Comparison of ENCODE assay signal across 1 cellular context in genomic region chr19:869245-870177, GRCh38.
TF ChIP-seq lines count a peak whose summit lies in the region.

No MANE protein-coding gene starts in this region.

TF ChIP-seq in A549, 52 proteins besides CTCF, POLR2A, EP300 and RAD21 (continued from another document):
- TF ChIP-seq, protein P1, sequence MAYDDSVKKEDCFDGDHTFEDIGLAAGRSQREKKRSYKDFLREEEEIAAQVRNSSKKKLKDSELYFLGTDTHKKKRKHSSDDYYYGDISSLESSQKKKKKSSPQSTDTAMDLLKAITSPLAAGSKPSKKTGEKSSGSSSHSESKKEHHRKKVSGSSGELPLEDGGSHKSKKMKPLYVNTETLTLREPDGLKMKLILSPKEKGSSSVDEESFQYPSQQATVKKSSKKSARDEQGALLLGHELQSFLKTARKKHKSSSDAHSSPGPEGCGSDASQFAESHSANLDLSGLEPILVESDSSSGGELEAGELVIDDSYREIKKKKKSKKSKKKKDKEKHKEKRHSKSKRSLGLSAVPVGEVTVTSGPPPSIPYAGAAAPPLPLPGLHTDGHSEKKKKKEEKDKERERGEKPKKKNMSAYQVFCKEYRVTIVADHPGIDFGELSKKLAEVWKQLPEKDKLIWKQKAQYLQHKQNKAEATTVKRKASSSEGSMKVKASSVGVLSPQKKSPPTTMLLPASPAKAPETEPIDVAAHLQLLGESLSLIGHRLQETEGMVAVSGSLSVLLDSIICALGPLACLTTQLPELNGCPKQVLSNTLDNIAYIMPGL (CRISPR knock-in tag; IDR thresholded peaks at IDR 0.05; ENCODE audit: borderline replicate concordance): no peak
- TF ChIP-seq MAFK (IDR thresholded peaks at IDR 0.05; ENCODE audit: partially characterized antibody): no peak
- TF ChIP-seq NFE2L2 (conservative IDR thresholded peaks at IDR 0.05; ENCODE audit: low read length): no peak
- 0 out of 2 replicates have a peak, but pooled peaks have one; percentile 24 for TF ChIP-seq TFCP2L1 (CRISPR knock-in tag; IDR thresholded peaks at IDR 0.05)
- TF ChIP-seq FOSL2 (IDR thresholded peaks at IDR 0.05): peak; percentile 44; the same call in 1 of the 2 replicates
- TF ChIP-seq FOSL2 (CRISPR knock-in tag; IDR thresholded peaks at IDR 0.05): peak; percentile 79
- no peak for TF ChIP-seq HES2 (IDR thresholded peaks at IDR 0.05)
- no peak for TF ChIP-seq KDM1A (IDR thresholded peaks at IDR 0.05; ENCODE audit: low read depth)
- TF ChIP-seq CHD4 (IDR thresholded peaks at IDR 0.05; ENCODE audit: borderline replicate concordance): no peak
- no peak for TF ChIP-seq MAZ (IDR thresholded peaks at IDR 0.05; ENCODE audit: borderline replicate concordance, low read depth, low read length)
- TF ChIP-seq RFX5 (IDR thresholded peaks at IDR 0.05): no peak
- TF ChIP-seq CBX8 (IDR thresholded peaks at IDR 0.05): no peak
- TF ChIP-seq, protein P2, sequence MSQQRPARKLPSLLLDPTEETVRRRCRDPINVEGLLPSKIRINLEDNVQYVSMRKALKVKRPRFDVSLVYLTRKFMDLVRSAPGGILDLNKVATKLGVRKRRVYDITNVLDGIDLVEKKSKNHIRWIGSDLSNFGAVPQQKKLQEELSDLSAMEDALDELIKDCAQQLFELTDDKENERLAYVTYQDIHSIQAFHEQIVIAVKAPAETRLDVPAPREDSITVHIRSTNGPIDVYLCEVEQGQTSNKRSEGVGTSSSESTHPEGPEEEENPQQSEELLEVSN (IDR thresholded peaks at IDR 0.05; ENCODE audit: borderline replicate concordance, low read depth): peak; percentile 47; the same call in 1 of the 2 replicates
